14 cellular contexts compared by ENCODE assay signal in the genomic region with DNA sequence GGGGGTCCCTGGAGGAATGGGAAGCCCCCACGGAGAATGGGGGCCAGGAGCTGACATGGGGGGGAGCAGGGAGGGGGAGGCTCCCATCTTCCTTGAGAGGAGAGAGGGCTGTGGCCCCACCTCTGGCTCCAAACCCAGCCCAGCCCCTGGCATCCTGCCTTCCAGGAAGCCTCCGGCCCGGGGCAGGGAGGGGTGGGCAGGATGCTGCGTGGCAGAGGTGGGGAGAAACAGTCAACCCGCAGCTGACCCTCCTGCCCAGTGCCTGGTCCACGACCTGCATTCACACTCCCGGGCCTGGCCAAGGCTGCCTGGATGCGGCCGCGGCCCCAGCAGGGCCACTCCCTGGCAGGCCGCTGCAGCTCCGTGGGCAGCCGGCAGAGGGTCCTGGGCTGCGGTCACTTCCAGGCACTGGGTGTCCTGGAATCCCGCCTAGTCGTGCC. TPM values are rescaled to one million over a fixed set of nuclear protein-coding genes. Genes with fewer than 3 reads are reported as not detected.
DNase-seq lines count a peak whose midpoint lies in the region; ATAC-seq and TF ChIP-seq lines count a peak whose summit lies in the region.
"Had no signal": no experiment of that assay in that cellular context is flagged by ENCODE, and none has a peak within 500 bp of the region (broad histone marks: within the 10 kb centered on the region; RNA-seq: fewer than 3 reads in every experiment).

No MANE protein-coding gene starts in this region.

- peak overlapping the region; percentile 62 to 78 (median 72) for H3K27ac ChIP-seq in esophagus muscularis mucosa (replicated peaks in 1 of 4)
- H3K27ac ChIP-seq in neuronal stem cell (replicated peaks; ENCODE audit: low read length), result no peak overlapping the region
- no peak overlapping the region for H3K27ac ChIP-seq in PC-3 (ENCODE audit: low read length)
- H3K27ac ChIP-seq: parathyroid adenoma had no signal

- no TSS peak for BruUV-seq in PC-3 (replicated peaks; lab: Mats Ljungman, UMichigan)

- no peaks in the 10 kb centered on the region for H3K9me3 Mint-ChIP-seq in activated CD8-positive, alpha-beta memory T cell treated with anti-CD3 and anti-CD28 coated beads, Interleukin-2, amount 10 ng/mL, durations not matched to agents 7 days and 5 days (ENCODE audit: low read depth)
- no peaks in the 10 kb centered on the region for H3K9me3 Mint-ChIP-seq in activated T-cell treated with anti-CD3 and anti-CD28 coated beads, Interleukin-2, amount 50 U/mL, for 4 hours

- peak overlapping the region; percentile 67 for H2BK15ac ChIP-seq in neuronal stem cell (ENCODE audit: low read length)

- POLR2A ChIA-PET in PC-3 (lab: Charles Lee; ENCODE audit: unreplicated experiment), result no interaction called here

- intact Hi-C loops in esophagus muscularis mucosa (cut with DNase I) (no loop called here), PC-3 (cut with micrococcal nuclease) (no loop called here)

- 36% methylated on average over 6 of the region's 16 CpGs for WGBS in esophagus muscularis mucosa
- WGBS in neuronal stem cell (ENCODE audit: extremely low coverage in 2 of 2, insufficient read length in 2 of 2, insufficient replicate concordance in 1 of 2), 2 donors, result no CpG with 5 or more reads among the region's 16 CpGs

- H3K36me3 ChIP-seq in esophagus muscularis mucosa, result no peaks in the 10 kb centered on the region
- no peaks in the 10 kb centered on the region for H3K36me3 ChIP-seq in neuronal stem cell (replicated peaks in 1 of 2; ENCODE audit: control insufficient read depth in 2 of 2, insufficient read depth in 2 of 2, low read length in 2 of 2)
- no peaks in the 10 kb centered on the region for H3K36me3 ChIP-seq in PC-3 (ENCODE audit: low read depth, low read length)

- no peak overlapping the region for H4K91ac ChIP-seq in neuronal stem cell (ENCODE audit: low read depth, low read length, poor library complexity)

- H3F3A ChIP-seq in PC-3 (ENCODE audit: low read length, unreplicated experiment), result no peaks in the 10 kb centered on the region

- no peak for ATAC-seq in activated CD8-positive, alpha-beta memory T cell treated with anti-CD3 and anti-CD28 coated beads, Interleukin-2, amount 10 ng/mL, durations not matched to agents 7 days and 5 days
- ATAC-seq in activated T-cell treated with anti-CD3 and anti-CD28 coated beads, Interleukin-2, amount 50 U/mL, for 4 hours, result no peak
- ATAC-seq in PC-3, result no peak
- ATAC-seq: left colon had no signal

- no peak overlapping the region for H2BK12ac ChIP-seq in neuronal stem cell (ENCODE audit: low read length)

- peak overlapping the region; percentile 70 for H2AK5ac ChIP-seq in neuronal stem cell (ENCODE audit: low read depth, low read length)

- CTCF ChIA-PET in activated CD8-positive, alpha-beta memory T cell treated with anti-CD3 and anti-CD28 coated beads, Interleukin-2, amount 10 ng/mL, durations not matched to agents 7 days and 5 days (lab: Charles Lee), result interaction anchor here (1.6 kb wide), 1 partner anchor 12 kb away, joined by 3 read pairs; no protein-coding TSS in a partner anchor
- CTCF ChIA-PET in PC-3 (lab: Charles Lee), result no interaction called here

- no peak overlapping the region for H3K14ac ChIP-seq in neuronal stem cell (ENCODE audit: low read length)

- H3K4me3 ChIP-seq in esophagus muscularis mucosa (peak overlapping the region; percentile 47 to 64 (median 52)), neuronal stem cell (ENCODE audit: low read length in 2 of 2) (no peak overlapping the region), PC-3 (ENCODE audit: low read length) (no peak overlapping the region)

- H3K9ac ChIP-seq in neuronal stem cell (ENCODE audit: low read depth, low read length, poor library complexity) (peak overlapping the region; percentile 44), PC-3 (ENCODE audit: low read length) (no peak overlapping the region)
- H3K9ac ChIP-seq: parathyroid adenoma had no signal

- peak overlapping the region; percentile 37 for H3K4ac ChIP-seq in neuronal stem cell (ENCODE audit: low read length)

- no peak for TF ChIP-seq EP300 in esophagus muscularis mucosa (IDR thresholded peaks at IDR 0.05)

- peak overlapping the region; percentile 72 for H2AFZ ChIP-seq in neuronal stem cell (ENCODE audit: low read length)
- H2AFZ ChIP-seq in PC-3 (ENCODE audit: low read length), result no peak overlapping the region
- H2AFZ ChIP-seq: parathyroid adenoma had no signal

- H3K4me1 ChIP-seq in esophagus muscularis mucosa (peaks cover 27 to 61% (median 48%) of the 10 kb centered on the region in 4 donors), neuronal stem cell (ENCODE audit: control insufficient read depth in 2 of 2, insufficient read depth in 1 of 2, low read depth in 1 of 2, low read length in 2 of 2) (peaks cover 5 to 6% of the 10 kb centered on the region in 2 donors), PC-3 (ENCODE audit: insufficient read depth, low read length) (peaks cover 13% of the 10 kb centered on the region)

- H2BK5ac ChIP-seq in neuronal stem cell (ENCODE audit: low read length), result no peak overlapping the region

- H3K79me2 ChIP-seq in PC-3 (ENCODE audit: low read length), result no peaks in the 10 kb centered on the region
- H3K79me2 ChIP-seq: parathyroid adenoma had no signal

- peaks cover 29% of the 10 kb centered on the region for H3K27me3 Mint-ChIP-seq in activated CD8-positive, alpha-beta memory T cell treated with anti-CD3 and anti-CD28 coated beads, Interleukin-2, amount 10 ng/mL, durations not matched to agents 7 days and 5 days
- peaks cover 29% of the 10 kb centered on the region for H3K27me3 Mint-ChIP-seq in activated T-cell treated with anti-CD3 and anti-CD28 coated beads, Interleukin-2, amount 50 U/mL, for 4 hours (ENCODE audit: low read depth)

- peaks cover 26% of the 10 kb centered on the region for H3K4me1 Mint-ChIP-seq in activated CD8-positive, alpha-beta memory T cell treated with anti-CD3 and anti-CD28 coated beads, Interleukin-2, amount 10 ng/mL, durations not matched to agents 7 days and 5 days
- peaks cover 15% of the 10 kb centered on the region for H3K4me1 Mint-ChIP-seq in activated T-cell treated with anti-CD3 and anti-CD28 coated beads, Interleukin-2, amount 50 U/mL, for 4 hours (ENCODE audit: low read depth)

- TF ChIP-seq POLR2A in esophagus muscularis mucosa (IDR thresholded peaks at IDR 0.05; ENCODE audit: low read depth), result no peak

- peak overlapping the region; percentile 54 for H3K27ac Mint-ChIP-seq in activated CD8-positive, alpha-beta memory T cell treated with anti-CD3 and anti-CD28 coated beads, Interleukin-2, amount 10 ng/mL, durations not matched to agents 7 days and 5 days

- no peak overlapping the region for H3K4me2 ChIP-seq in neuronal stem cell (ENCODE audit: insufficient read depth, low read length, poor library complexity, severe bottlenecking)
- H3K4me2 ChIP-seq in PC-3 (ENCODE audit: low read length), result no peak overlapping the region

- H3K27me3 ChIP-seq in esophagus muscularis mucosa (peaks cover 6 to 74% (median 24%) of the 10 kb centered on the region in 4 donors), neuronal stem cell (ENCODE audit: control insufficient read depth in 3 of 3, insufficient read depth in 3 of 3, low read depth in 1 of 3, low read length in 3 of 3) (peaks cover 21 to 58% (median 33%) of the 10 kb centered on the region in 3 experiments), PC-3 (ENCODE audit: low read length) (no peaks in the 10 kb centered on the region)

- TF ChIP-seq CTCF in esophagus muscularis mucosa (IDR thresholded peaks at IDR 0.05) (peak in 1 of 3 experiments; percentile 24), PC-3 (conservative IDR thresholded peaks at IDR 0.05; ENCODE audit: low read depth, low read length) (no peak)

- DNase-seq in activated CD8-positive, alpha-beta memory T cell treated with anti-CD3 and anti-CD28 coated beads, Interleukin-2, amount 10 ng/mL, durations not matched to agents 7 days and 5 days, result peak; percentile 61
- DNase-seq in activated CD8-positive, alpha-beta memory T cell treated with anti-CD3 and anti-CD28 coated beads, Interleukin-2, amount 50 U/mL, for 48 hours, result no peak
- DNase-seq in esophagus muscularis mucosa (ENCODE audit: extremely low spot score) (no peak), neuronal stem cell (ENCODE audit: low spot score) (no peak), ureter (ENCODE audit: low spot score) (peak; percentile 60), 8988T (no peak), PC-3 (no peak)
- no peak for DNase-seq in activated T-cell treated with anti-CD3 and anti-CD28 coated beads, Interleukin-2, amount 50 U/mL, for 4 hours
- DNase-seq: activated gamma-delta T cell treated with Interleukin-2 at 50 U/mL for 16 hours, DMS 273 treated with DMSO at 0.1 percent for 48 hours, left colon, NCI-H1417 treated with DMSO at 0.1 percent for 48 hours had no signal

- no peaks in the 10 kb centered on the region for H3K9me3 ChIP-seq in esophagus muscularis mucosa
- no peaks in the 10 kb centered on the region for H3K9me3 ChIP-seq in neuronal stem cell (replicated peaks in 1 of 2; ENCODE audit: control insufficient read depth in 2 of 2, insufficient read depth in 1 of 2, low read depth in 1 of 2, low read length in 2 of 2)
- H3K9me3 ChIP-seq in PC-3 (ENCODE audit: low read length), result no peaks in the 10 kb centered on the region

- H2BK120ac ChIP-seq in neuronal stem cell (ENCODE audit: low read depth, low read length), result no peak overlapping the region

- no peaks in the 10 kb centered on the region for H4K20me1 ChIP-seq in PC-3 (ENCODE audit: low read length)

- H3K18ac ChIP-seq in neuronal stem cell (ENCODE audit: low read length), result peak overlapping the region; percentile 38

- no peaks in the 10 kb centered on the region for H3K9me2 ChIP-seq in PC-3 (replicated peaks; ENCODE audit: low read length)

- no peak overlapping the region for H3K4me3 Mint-ChIP-seq in activated CD8-positive, alpha-beta memory T cell treated with anti-CD3 and anti-CD28 coated beads, Interleukin-2, amount 10 ng/mL, durations not matched to agents 7 days and 5 days
- H3K4me3 Mint-ChIP-seq in activated T-cell treated with anti-CD3 and anti-CD28 coated beads, Interleukin-2, amount 50 U/mL, for 4 hours, result no peak overlapping the region

- H3K36me3 Mint-ChIP-seq in activated CD8-positive, alpha-beta memory T cell treated with anti-CD3 and anti-CD28 coated beads, Interleukin-2, amount 10 ng/mL, durations not matched to agents 7 days and 5 days, result no peaks in the 10 kb centered on the region
- H3K36me3 Mint-ChIP-seq in activated T-cell treated with anti-CD3 and anti-CD28 coated beads, Interleukin-2, amount 50 U/mL, for 4 hours (ENCODE audit: insufficient read depth), result no peaks in the 10 kb centered on the region
- H3K36me3 Mint-ChIP-seq: IgD-negative memory B cell had no signal

- H4K8ac ChIP-seq in neuronal stem cell (ENCODE audit: low read depth, low read length), result no peak overlapping the region

- no peaks in the 10 kb centered on the region for H3K79me1 ChIP-seq in neuronal stem cell (ENCODE audit: low read depth, low read length)

- peak overlapping the region; percentile 31 for H3K23ac ChIP-seq in neuronal stem cell (ENCODE audit: low read depth, low read length, poor library complexity)

RNA-seq across cellular contexts. Expression of a gene that starts 39.0 kb away (rescaled TPM):
- total RNA-seq in activated CD8-positive, alpha-beta memory T cell treated with anti-CD3 and anti-CD28 coated beads, Interleukin-2, amount 10 ng/mL, durations not matched to agents 7 days and 5 days, result 1 to 10 TPM in 1 of 2 experiments, under 1 TPM in 1; 0.14 to 1.3 TPM
- total RNA-seq in esophagus muscularis mucosa (1 to 10 TPM; 1.1 to 1.6 (median 1.3) TPM), ureter (6.7 TPM), PC-3 (2014; rRNA removed) (0.87 and 2.6 TPM in 2 replicates)
- polyA plus RNA-seq in neuronal stem cell (2013, experiment 1 of 2), result 0.13 TPM
- polyA plus RNA-seq in neuronal stem cell (2013, experiment 2 of 2), result 0.12 TPM
- 1 to 10 TPM in 1 of 3 donors, under 1 TPM in 2; 0.50 to 1.0 (median 0.58) TPM for total RNA-seq in activated T-cell treated with anti-CD3 and anti-CD28 coated beads, Interleukin-2, amount 50 U/mL, for 4 hours
- polyA plus RNA-seq: IgD-negative memory B cell had no signal

Comparison
In these comparisons a context has a peak if more than half of its experiments do, and no peak if none do; other contexts are left out.
1. DNase-seq: peak in activated CD8-positive, alpha-beta memory T cell treated with anti-CD3 and anti-CD28 coated beads, Interleukin-2, amount 10 ng/mL, durations not matched to agents 7 days and 5 days (single experiment) and ureter (single experiment); none in activated CD8-positive, alpha-beta memory T cell treated with anti-CD3 and anti-CD28 coated beads, Interleukin-2, amount 50 U/mL, for 48 hours (single experiment), esophagus muscularis mucosa (single experiment), neuronal stem cell (single experiment), 8988T (single experiment), activated T-cell treated with anti-CD3 and anti-CD28 coated beads, Interleukin-2, amount 50 U/mL, for 4 hours (single experiment) and PC-3 (single experiment).
2. H3K27ac ChIP-seq: peak in esophagus muscularis mucosa (4 of 4); none in neuronal stem cell (single experiment) and PC-3 (single experiment).
3. H3K4me3 ChIP-seq: peak in esophagus muscularis mucosa (4 of 4); none in neuronal stem cell (0 of 2) and PC-3 (single experiment).